ENCODE assay signal across 8 cellular contexts in the genomic region with DNA sequence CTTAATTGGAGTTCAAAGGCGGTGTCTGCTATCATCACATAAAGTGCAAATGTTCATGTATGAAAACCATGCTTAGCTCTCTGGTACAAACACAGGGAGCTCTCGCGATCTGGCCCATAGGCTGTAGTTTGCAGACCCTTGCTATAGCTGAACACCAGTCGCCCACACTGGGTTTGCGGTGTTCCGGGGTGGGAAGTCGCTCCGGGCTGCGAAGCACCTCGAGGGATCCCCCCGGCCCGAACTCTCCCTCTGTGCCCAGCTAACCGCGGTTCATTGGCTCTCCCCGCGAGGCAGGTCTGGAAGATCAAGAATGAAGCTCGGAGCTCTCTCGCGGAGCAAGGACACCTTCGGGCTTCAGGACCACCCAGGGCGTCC. TPM values are rescaled to one million over a fixed set of nuclear protein-coding genes. Genes with fewer than 3 reads are reported as not detected.
A peak's percentile ranks its signal among the peaks of the same experiment; 100 is the strongest.
DNase-seq lines count a peak whose midpoint lies in the region; ATAC-seq, FAIRE-seq and TF ChIP-seq lines count a peak whose summit lies in the region.

No MANE protein-coding gene starts in this region.

- H3K27me3 ChIP-seq in left ventricle myocardium inferior (ENCODE audit: low read depth) = peaks cover 6% of the 10 kb centered on the region
- H3K27me3 ChIP-seq in small intestine (ENCODE audit: control insufficient read depth in 2 of 2, insufficient read depth in 2 of 2, low read length in 2 of 2) = no peaks in the 10 kb centered on the region

- DNase-seq in T-cell (peak in 3 of 34 experiments; percentile 1 to 14 (median 5)), left ventricle myocardium inferior (no peak), small intestine (no peak), HuH-7.5 (ENCODE audit: low spot score) (no peak), NCI-H526 (lab: John Stamatoyannopoulos, UW) (no peak), Ammon's horn (ENCODE audit: low spot score) (no peak)

- peaks cover 3% of the 10 kb centered on the region for H3K4me1 ChIP-seq in left ventricle myocardium inferior
- H3K4me1 ChIP-seq in small intestine (ENCODE audit: control insufficient read depth in 2 of 2, insufficient read depth in 1 of 2, low read depth in 1 of 2, low read length in 1 of 2) = no peaks in the 10 kb centered on the region

- POLR2A ChIA-PET in T-cell (lab: Charles Lee) = interaction anchor here (0.5 to 0.9 kb wide), 5 partner anchors 320 to 1238 kb away, joined by 3 to 8 read pairs (median 3); no protein-coding TSS in a partner anchor

- H3K36me3 ChIP-seq in left ventricle myocardium inferior = no peaks in the 10 kb centered on the region
- no peaks in the 10 kb centered on the region for H3K36me3 ChIP-seq in small intestine (ENCODE audit: control insufficient read depth in 2 of 2, insufficient read depth in 2 of 2, low read length in 2 of 2)

- ATAC-seq in GM18867 (IDR thresholded peaks at IDR 0.05; ENCODE audit: unreplicated experiment) (peak; percentile 25), HG02759 (IDR thresholded peaks at IDR 0.05; ENCODE audit: unreplicated experiment) (peak; percentile 36), T-cell (replicated peaks in 1 of 4) (peak; percentile 22 to 41 (median 33))

- no peaks in the 10 kb centered on the region for H3K9me3 Mint-ChIP-seq in T-cell

- intact Hi-C loops in left ventricle myocardium inferior (cut with micrococcal nuclease) = no loop called here

- CTCF ChIA-PET in T-cell (lab: Charles Lee) = interaction anchor here (0.6 to 2.6 kb wide), 6 partner anchors 12 to 1155 kb away, joined by 3 to 20 read pairs (median 4); no protein-coding TSS in a partner anchor

- H3K27me3 Mint-ChIP-seq in T-cell = peaks cover 3 to 10% of the 10 kb centered on the region in 2 donors

- H3K27ac Mint-ChIP-seq in T-cell = peak overlapping the region; percentile 55 to 76

- no peaks in the 10 kb centered on the region for H3K36me3 Mint-ChIP-seq in T-cell

- FAIRE-seq in small intestine (lab: Jason Lieb, UNC) = no peak

- H3K4me1 Mint-ChIP-seq in T-cell = peaks cover 22 to 33% (median 25%) of the 10 kb centered on the region in 3 donors

- H3K4me3 ChIP-seq in left ventricle myocardium inferior = peak overlapping the region; percentile 69
- H3K4me3 ChIP-seq in small intestine (ENCODE audit: low read depth in 1 of 2, low read length in 2 of 2) = peak overlapping the region; percentile 66 to 70

- H3K27ac ChIP-seq in left ventricle myocardium inferior (replicated peaks) (no peak overlapping the region), small intestine (ENCODE audit: low read depth in 1 of 2, low read length in 1 of 2) (peak overlapping the region in 1 of 2 donors; percentile 61)

- TF ChIP-seq CTCF in left ventricle myocardium inferior (IDR thresholded peaks at IDR 0.05; ENCODE audit: borderline replicate concordance) = no peak

- H3K4me3 Mint-ChIP-seq in T-cell = peak overlapping the region; percentile 77 to 86 (median 83)

- H3K9me3 ChIP-seq in left ventricle myocardium inferior (replicated peaks) (no peaks in the 10 kb centered on the region), small intestine (ENCODE audit: control insufficient read depth, low read depth) (no peaks in the 10 kb centered on the region)

- WGBS in small intestine, 3 donors = 0 to 30% (median 3%) methylated on average over 16 to 21 of the region's 21 CpGs

RNA-seq across cellular contexts. Expression of gene PRPS2, which starts 0.3 kb away (rescaled TPM):
- total RNA-seq in T-cell = 10 to 100 TPM; 20.9 to 31.6 (median 30.6) TPM
- total RNA-seq in left ventricle myocardium inferior = 3.7 TPM
- 10 to 100 TPM in 2 of 3 donors, 1 to 10 TPM in 1; 10.0 to 32.0 (median 21.0) TPM for polyA plus RNA-seq in small intestine
